Comparison of ENCODE assay signal across 30 cellular contexts in the genomic region with DNA sequence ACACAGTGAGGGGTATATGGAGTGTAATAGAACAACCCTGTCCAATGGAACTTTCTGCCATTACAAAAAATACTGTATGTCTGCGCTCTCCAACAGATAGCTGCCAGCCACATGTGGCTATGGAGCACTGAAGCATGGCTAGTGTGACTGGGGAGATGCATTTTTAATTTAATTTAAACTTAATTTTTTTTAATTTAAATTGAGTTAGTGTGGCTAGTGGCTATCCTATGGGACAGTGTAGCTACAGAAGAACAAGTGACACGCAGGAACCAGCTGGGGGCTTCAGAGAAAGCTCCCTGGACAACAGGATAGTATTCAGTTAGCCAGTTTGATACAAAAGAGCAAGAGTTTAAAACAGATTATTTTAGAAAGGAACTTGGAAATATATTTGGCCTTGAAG.
"Had no signal": no experiment of that assay in that cellular context is flagged by ENCODE, and none has a peak within 500 bp of the region (broad histone marks: within the 10 kb centered on the region; RNA-seq: fewer than 3 reads in every experiment).

No MANE protein-coding gene starts in this region.

- H3K4me3 ChIP-seq: adrenal gland, ascending aorta, body of pancreas, breast epithelium, cardiac muscle cell had no signal

- H3K27ac ChIP-seq: adrenal gland, ascending aorta, body of pancreas, brain microvascular endothelial cell, breast epithelium, cardiac muscle cell had no signal

- H3K36me3 ChIP-seq: adrenal gland, ascending aorta, brain microvascular endothelial cell, breast epithelium, cardiac muscle cell had no signal

- H3K9me3 ChIP-seq: adrenal gland, ascending aorta, body of pancreas had no signal

- H3K27me3 ChIP-seq: adrenal gland, ascending aorta, body of pancreas, brain microvascular endothelial cell, breast epithelium, cardiac muscle cell had no signal

- H3K4me1 ChIP-seq: adrenal gland, ascending aorta, body of pancreas, breast epithelium had no signal

- DNase-seq: activated effector memory CD4-positive, alpha-beta T cell treated with anti-CD3 and anti-CD28 coated beads, Interleukin-2, amount 50 U/mL, for 16 hours; activated effector memory CD4-positive, alpha-beta T cell treated with Interleukin-2 at 50 U/mL for 16 hours; activated gamma-delta T cell; activated gamma-delta T cell treated with Interleukin-2 at 50 U/mL for 16 hours; activated naive CD4-positive, alpha-beta T cell; activated naive CD4-positive, alpha-beta T cell treated with anti-CD3 and anti-CD28 coated beads for 36 hours; activated naive CD4-positive, alpha-beta T cell treated with anti-CD3 and anti-CD28 coated beads, Interleukin-2, amount 10 ng/mL, durations not matched to agents 7 days and 5 days; activated naive CD4-positive, alpha-beta T cell treated with anti-CD3 and anti-CD28 coated beads, Interleukin-2, amount 50 U/mL, for 16 hours; activated naive CD4-positive, alpha-beta T cell treated with Interleukin-2 at 50 U/mL for 16 hours; activated naive CD8-positive, alpha-beta T cell treated with anti-CD3 and anti-CD28 coated beads for 36 hours; activated naive CD8-positive, alpha-beta T cell treated with anti-CD3 and anti-CD28 coated beads, Interleukin-2, amount 10 ng/mL, durations not matched to agents 7 days and 5 days; activated naive CD8-positive, alpha-beta T cell treated with anti-CD3 and anti-CD28 coated beads, Interleukin-2, amount 50 U/mL, for 24 hours; activated T-cell treated with anti-CD3 and anti-CD28 coated beads, Interleukin-2, amount 50 U/mL, for 4 hours; activated T-cell treated with anti-CD3 and anti-CD28 coated beads, Interleukin-2, amount 50 U/mL, for 48 hours; activated T-cell treated with anti-CD3 and anti-CD28 coated beads, Interleukin-2, amount 50 U/mL, for 72 hours; adrenal gland; amniotic stem cell; amygdala; anterior cingulate cortex; aorta; body of pancreas; brain microvascular endothelial cell; caudate nucleus; central memory CD4-positive, alpha-beta T cell; cerebellar nuclear complex had no signal

- ATAC-seq: activated naive CD4-positive, alpha-beta T cell treated with anti-CD3 and anti-CD28 coated beads, Interleukin-2, amount 50 U/mL, for 72 hours; activated naive CD8-positive, alpha-beta T cell treated with anti-CD3 and anti-CD28 coated beads, Interleukin-2, amount 50 U/mL, for 24 hours; activated T-cell treated with anti-CD3 and anti-CD28 coated beads, Interleukin-2, amount 50 U/mL, for 4 hours; activated T-cell treated with anti-CD3 and anti-CD28 coated beads, Interleukin-2, amount 50 U/mL, for 72 hours; activated T-helper 17 cell treated with anti-CD3 and anti-CD28 coated beads, Interleukin-2, amount 50 U/mL, for 72 hours; body of pancreas had no signal
